ENCODE assay signal across 8 cellular contexts in genomic region chr20:50540620-50541605, GRCh38. TPM values are rescaled to one million over a fixed set of nuclear protein-coding genes. Genes with fewer than 3 reads are reported as not detected.
DNase-seq lines count a peak whose midpoint lies in the region; ATAC-seq lines count a peak whose summit lies in the region.

No MANE protein-coding gene starts in this region.

- H3K27me3 ChIP-seq in adipocyte (replicated peaks; ENCODE audit: control insufficient read depth, insufficient read depth, low read length) (no peaks in the 10 kb centered on the region), aorta (ENCODE audit: control insufficient read depth in 1 of 2, insufficient read depth in 2 of 2, low read length in 1 of 2) (no peaks in the 10 kb centered on the region)

- intact Hi-C loops in Right ventricle myocardium inferior (cut with DNase I), result no loop called here
- intact Hi-C loops in cardiac septum (cut with DNase I), result no loop called here
- intact Hi-C loops in aorta (cut with DNase I), result no loop called here

- no peak for DNase-seq in Right ventricle myocardium inferior (ENCODE audit: missing footprints)
- no peak for DNase-seq in cardiac septum (ENCODE audit: low spot score)
- peak; percentile 55 for DNase-seq in adipocyte (ENCODE audit: low read depth)
- peak; percentile 98 for DNase-seq in kidney glomerular epithelial cell (lab: John Stamatoyannopoulos, UW)
- no peak for DNase-seq in aorta
- DNase-seq in NCI-H187 (lab: John Stamatoyannopoulos, UW), result no peak
- no peak for DNase-seq in nucleus accumbens (lab: John Stamatoyannopoulos, UW)
- DNase-seq in Kasumi-1 (lab: John Stamatoyannopoulos, UW), result no peak

- H3K4me3 ChIP-seq in adipocyte (ENCODE audit: low read length) (peak overlapping the region; percentile 26), aorta (ENCODE audit: low read length in 2 of 2) (no peak overlapping the region)

- H3K9me3 ChIP-seq in adipocyte (ENCODE audit: control insufficient read depth, low read length) (no peaks in the 10 kb centered on the region), aorta (ENCODE audit: control insufficient read depth, low read length) (no peaks in the 10 kb centered on the region)

- H3K36me3 ChIP-seq in adipocyte (ENCODE audit: control insufficient read depth, insufficient read depth, low read length, severe bottlenecking), result no peaks in the 10 kb centered on the region
- H3K36me3 ChIP-seq in aorta (ENCODE audit: control insufficient read depth in 1 of 2, insufficient read depth in 2 of 2, low read length in 1 of 2), result no peaks in the 10 kb centered on the region

- H3K4me1 ChIP-seq in adipocyte (ENCODE audit: control insufficient read depth, insufficient read depth, low read length) (peaks cover 40% of the 10 kb centered on the region), aorta (ENCODE audit: control insufficient read depth in 1 of 2, insufficient read depth in 2 of 2, low read length in 2 of 2) (peaks cover 5 to 9% of the 10 kb centered on the region in 2 donors)

- peak overlapping the region; percentile 84 to 100 for H3K27ac ChIP-seq in aorta (ENCODE audit: low read depth in 1 of 2, low read length in 2 of 2)

- no peak overlapping the region for H3K9ac ChIP-seq in adipocyte (ENCODE audit: low read length)

- 26 to 28% methylated on average over 14 of the region's 14 CpGs for WGBS in aorta, 2 donors

- ATAC-seq in Right ventricle myocardium inferior (peak; percentile 49), aorta (ENCODE audit: low FRiP score) (peak; percentile 83)

RNA-seq across cellular contexts. Expression of gene PTPN1, which starts 30.7 kb away (rescaled TPM):
- 23.3 TPM for total RNA-seq in Right ventricle myocardium inferior
- total RNA-seq in cardiac septum, result 34.2 TPM
- total RNA-seq in aorta, result 10 to 100 TPM; 31.2 to 51.6 TPM
- 10 to 100 TPM; 17.7 to 19.8 TPM for polyA plus RNA-seq in aorta

Comparison
In these comparisons a context has a peak if more than half of its experiments do, and no peak if none do; other contexts are left out.
1. DNase-seq: peak in adipocyte (single experiment) and kidney glomerular epithelial cell (single experiment); none in Right ventricle myocardium inferior (single experiment), cardiac septum (single experiment), aorta (0 of 2), NCI-H187 (0 of 2), nucleus accumbens (0 of 56) and Kasumi-1 (0 of 2).